ENCODE assay signal across 7 cellular contexts in genomic region chr18:24249716-24250115, GRCh38.
"Had no signal": no experiment of that assay in that cellular context is flagged by ENCODE, and none has a peak within 500 bp of the region (broad histone marks: within the 10 kb centered on the region; RNA-seq: fewer than 3 reads in every experiment).

No MANE protein-coding gene starts in this region.

- H3K4me2 ChIP-seq: GM23338 had no signal

- H3K4me3 ChIP-seq: GM23338, HAP-1 had no signal

- H3K9me3 ChIP-seq: HAP-1 had no signal

- FAIRE-seq: HTR-8/SVneo had no signal

- H3K36me3 ChIP-seq: HAP-1 had no signal

- ATAC-seq: GM23338, HCT116 had no signal

- DNase-seq: H7, HFFc6, KBM-7 had no signal

- H2AFZ ChIP-seq: GM23338 had no signal
